ENCODE assay signal across 1 cellular context in genomic region chr14:50831704-50832130, GRCh38.
TF ChIP-seq lines count a peak whose summit lies in the region.

No MANE protein-coding gene starts in this region.

TF ChIP-seq in H1, 55 proteins besides CTCF, POLR2A, EP300 and RAD21 (continued from another document):
- no peak for TF ChIP-seq CHD7 (IDR thresholded peaks at IDR 0.05; ENCODE audit: insufficient replicate concordance, low read length)
- 0 out of 4 replicates have a peak, but pooled peaks of 1 of the 2 experiments have one; percentile 15 for TF ChIP-seq SIN3A (conservative IDR thresholded peaks at IDR 0.05 in 1 of 2, IDR thresholded peaks at IDR 0.05 in 1 of 2; ENCODE audit: low read depth in 1 of 2, low read length in 2 of 2)
TF ChIP-seq in H1: peak in this region for 3.
